ENCODE assay signal across 19 cellular contexts in genomic region chr10:67609996-67610793, GRCh38.
A peak's percentile ranks its signal among the peaks of the same experiment; 100 is the strongest.
DNase-seq lines count a peak whose midpoint lies in the region; ATAC-seq and TF ChIP-seq lines count a peak whose summit lies in the region.
"Had no signal": no experiment of that assay in that cellular context is flagged by ENCODE, and none has a peak within 500 bp of the region (broad histone marks: within the 10 kb centered on the region; RNA-seq: fewer than 3 reads in every experiment).

No MANE protein-coding gene starts in this region.

- H3K9me1 ChIP-seq in IMR-90 (ENCODE audit: insufficient read depth, low read length), result peaks cover 7% of the 10 kb centered on the region; the same call in 1 of the 2 replicates

- H3K79me2 ChIP-seq in mesendoderm (ENCODE audit: control insufficient read depth, insufficient read depth, low read length), result no peaks in the 10 kb centered on the region

- no peak overlapping the region for H4K8ac ChIP-seq in IMR-90 (ENCODE audit: low read depth in 2 of 2, low read length in 2 of 2)
- no peak overlapping the region for H4K8ac ChIP-seq in mesendoderm (ENCODE audit: low read depth, low read length)

- POLR2A ChIA-PET in IMR-90 (lab: Charles Lee; ENCODE audit: unreplicated experiment) (no interaction called here), HEK293T (lab: Yijun Ruan, JAX) (no interaction called here)

- peak overlapping the region; percentile 61 for H2BK5ac ChIP-seq in IMR-90 (ENCODE audit: low read depth, low read length, poor library complexity, severe bottlenecking)
- H2BK5ac ChIP-seq in mesendoderm (ENCODE audit: low read length), result no peak overlapping the region

- TF ChIP-seq CTCF in IMR-90 (conservative IDR thresholded peaks at IDR 0.05; ENCODE audit: low read depth, low read length), result no peak

- no peak overlapping the region for H3K4me2 ChIP-seq in IMR-90 (ENCODE audit: low read depth, low read length)
- H3K4me2 ChIP-seq in mesendoderm (ENCODE audit: low read length), result no peak overlapping the region
- H3K4me2 ChIP-seq: A549 had no signal

- H3K18ac ChIP-seq in IMR-90 (ENCODE audit: low read depth, low read length), result no peak overlapping the region
- H3K18ac ChIP-seq in mesendoderm (ENCODE audit: low read length), result no peak overlapping the region

- H2AK9ac ChIP-seq in IMR-90 (replicated peaks; ENCODE audit: low read depth, low read length, poor library complexity), result no peak overlapping the region

- H3K9ac ChIP-seq in IMR-90 (ENCODE audit: low read depth, low read length) (no peak overlapping the region), mesendoderm (ENCODE audit: low read length) (no peak overlapping the region)

- H3K23ac ChIP-seq in IMR-90 (ENCODE audit: low read depth, low read length), result no peak overlapping the region
- no peak overlapping the region for H3K23ac ChIP-seq in mesendoderm (ENCODE audit: low read length)

- H3K36me3 ChIP-seq in IMR-90 (ENCODE audit: control insufficient read depth, insufficient read depth, low read length), result no peaks in the 10 kb centered on the region
- no peaks in the 10 kb centered on the region for H3K36me3 ChIP-seq in mesendoderm (ENCODE audit: control insufficient read depth, insufficient read depth, low read length)

- H3K27me3 ChIP-seq in IMR-90 (ENCODE audit: control insufficient read depth, insufficient read depth, low read length) (no peaks in the 10 kb centered on the region), mesendoderm (ENCODE audit: insufficient read depth, low read length, poor library complexity) (no peaks in the 10 kb centered on the region)

- no peak overlapping the region for H3K56ac ChIP-seq in IMR-90 (ENCODE audit: extremely low read depth, insufficient read depth, low read length)
- H3K56ac ChIP-seq in mesendoderm (ENCODE audit: low read length), result no peak overlapping the region

- CTCF ChIA-PET in IMR-90 (lab: Yijun Ruan, JAX) (no interaction called here), HEK293T (lab: Yijun Ruan, JAX) (no interaction called here)

- H3K4ac ChIP-seq in IMR-90 (ENCODE audit: low read depth, low read length), result 0 out of 2 replicates have a peak overlapping the region, but pooled peaks have one; percentile 45
- H3K4ac ChIP-seq in mesendoderm (ENCODE audit: low read depth, low read length), result no peak overlapping the region

- intact Hi-C loops in IMR-90 (cut with micrococcal nuclease), result no loop called here

- no peaks in the 10 kb centered on the region for H3K9me3 ChIP-seq in IMR-90 (ENCODE audit: control insufficient read depth, insufficient read depth, low read length)
- H3K9me3 ChIP-seq: A549 had no signal

- no peak overlapping the region for H3K14ac ChIP-seq in IMR-90 (replicated peaks; ENCODE audit: low read depth, low read length)

- no peak overlapping the region for H2AFZ ChIP-seq in IMR-90 (replicated peaks; ENCODE audit: low read length, poor library complexity)

- ATAC-seq in IMR-90 (ENCODE audit: low read depth), result no peak
- ATAC-seq: A549; activated CD4-positive, CD25-positive, alpha-beta regulatory T cell treated with anti-CD3 and anti-CD28 coated beads, Interleukin-2, amount 50 U/mL, for 24 hours; stimulated activated naive CD8-positive, alpha-beta T cell treated with anti-CD3 and anti-CD28 coated beads, Interleukin-15, Interleukin-2, amounts not matched to agents 100 U/mL and 50 U/mL, for 24 hours had no signal

- H3K27ac ChIP-seq in IMR-90 (ENCODE audit: insufficient read depth, low read length) (no peak overlapping the region), mesendoderm (ENCODE audit: low read depth, low read length) (no peak overlapping the region)
- H3K27ac ChIP-seq: A549 had no signal

- BruUV-seq in IMR-90 (replicated peaks; lab: Mats Ljungman, UMichigan), result no TSS peak

- H3K4me3 ChIP-seq in IMR-90 (ENCODE audit: insufficient read depth, low read depth, low read length) (no peak overlapping the region), mesendoderm (ENCODE audit: low read length) (no peak overlapping the region)
- H3K4me3 ChIP-seq: A549 had no signal

- dilution Hi-C loops in IMR-90 (cut with HindIII; ENCODE audit: low sequenced_read_pairs, unreplicated experiment), result no loop called here

- H4K5ac ChIP-seq in IMR-90 (ENCODE audit: low read depth, low read length) (no peak overlapping the region), mesendoderm (ENCODE audit: low read length) (no peak overlapping the region)

- no peak for TF ChIP-seq RAD21 in IMR-90 (IDR thresholded peaks at IDR 0.05; ENCODE audit: low read length)

- no peak overlapping the region; the same call in 1 of the 2 replicates for H2BK20ac ChIP-seq in IMR-90 (ENCODE audit: low read depth, low read length)

- H3K79me1 ChIP-seq in IMR-90 (ENCODE audit: low read depth in 1 of 2, low read length in 2 of 2), result no peaks in the 10 kb centered on the region
- H3K79me1 ChIP-seq in mesendoderm (ENCODE audit: low read length), result no peaks in the 10 kb centered on the region

- H2BK15ac ChIP-seq in IMR-90 (ENCODE audit: low read depth, low read length) (no peak overlapping the region), mesendoderm (replicated peaks; ENCODE audit: low read depth) (no peak overlapping the region)

- no CpG with 5 or more reads among the region's 6 CpGs for whole genome bisulfite sequencing in IMR-90 (ENCODE audit: extremely low coverage in 2 of 2, insufficient read length in 1 of 2), 2 experiments
- WGBS in mesendoderm (ENCODE audit: extremely low coverage, insufficient coverage, low lambda C conversion rate), result no CpG with 5 or more reads among the region's 6 CpGs

- no peak overlapping the region for H2AK5ac ChIP-seq in IMR-90 (ENCODE audit: low read depth, low read length)
- no peak overlapping the region for H2AK5ac ChIP-seq in mesendoderm (ENCODE audit: low read length)

- no peaks in the 10 kb centered on the region for H4K20me1 ChIP-seq in IMR-90 (ENCODE audit: insufficient read depth, low read length)

- H2BK120ac ChIP-seq in IMR-90 (ENCODE audit: low read depth, low read length) (peak overlapping the region; percentile 68), mesendoderm (ENCODE audit: low read depth, low read length) (no peak overlapping the region)

- DNase-seq in COLO829 (ENCODE audit: low spot score) (peak; percentile 5), IMR-90 (peak; percentile 46), dedifferentiated amniotic fluid mesenchymal stem cell (ENCODE audit: extremely low spot score) (peak; percentile 52), mesendoderm (peak; percentile 46), HEK293T (ENCODE audit: extremely low spot score) (no peak), DMS79 (lab: John Stamatoyannopoulos, UW) (no peak), T-helper 2 cell (no peak), DMS53 treated with DMSO at 0.1 percent for 48 hours (lab: John Stamatoyannopoulos, UW; ENCODE audit: unreplicated experiment) (no peak)
- DNase-seq: amniotic stem cell; CD4-positive, CD25-positive, alpha-beta regulatory T cell; DND-41; NCI-H2081 treated with DMSO at 0.1 percent for 48 hours; NCI-H510A; Right ventricle myocardium superior; stimulated activated CD4-positive, alpha-beta T cell treated with anti-CD3 and anti-CD28 coated beads, Interleukin-15, amount 100 ng/mL, for 24 hours; stimulated activated naive CD8-positive, alpha-beta T cell treated with anti-CD3 and anti-CD28 coated beads, Interleukin-15, Interleukin-2, amounts not matched to agents 100 U/mL and 50 U/mL, for 24 hours; trophoblast cell had no signal

- in situ Hi-C loops in IMR-90 (cut with MboI; ENCODE audit: low sequenced_read_pairs), result no loop called here

- H3K4me1 ChIP-seq in IMR-90 (ENCODE audit: control insufficient read depth, insufficient read depth, low read length) (peaks cover 15% of the 10 kb centered on the region), mesendoderm (ENCODE audit: control insufficient read depth, low read depth, low read length) (no peaks in the 10 kb centered on the region)

- TF ChIP-seq POLR2A in IMR-90 (IDR thresholded peaks at IDR 0.05; ENCODE audit: low read depth, low read length), result no peak

- no peak overlapping the region; the same call in 1 of the 2 replicates for H4K91ac ChIP-seq in IMR-90 (ENCODE audit: insufficient read depth, low read depth, low read length)

TF ChIP-seq in IMR-90, 13 proteins besides CTCF, POLR2A, EP300 and RAD21:
- no peak for TF ChIP-seq RFX5 (IDR thresholded peaks at IDR 0.05; ENCODE audit: low read depth, low read length)
- peak; percentile 15; the same call in 1 of the 2 replicates for TF ChIP-seq CEBPB (IDR thresholded peaks at IDR 0.05; ENCODE audit: low read depth, low read length)
TF ChIP-seq in IMR-90: peak in this region for 1.

TF ChIP-seq in HEK293T, 16 proteins besides CTCF, POLR2A, EP300 and RAD21:
- TF ChIP-seq FOXK2 (IDR thresholded peaks at IDR 0.05) (no peak), CTBP1 (IDR thresholded peaks at IDR 0.05; ENCODE audit: borderline replicate concordance) (no peak)

Comparison
In these comparisons a context has a peak if more than half of its experiments do, and no peak if none do; other contexts are left out.
1. DNase-seq: peak in COLO829 (single experiment), IMR-90 (single experiment), dedifferentiated amniotic fluid mesenchymal stem cell (single experiment) and mesendoderm (single experiment); none in HEK293T (single experiment), DMS79 (single experiment), T-helper 2 cell (0 of 5) and DMS53 treated with DMSO at 0.1 percent for 48 hours (single experiment).